1 cellular context compared by ENCODE assay signal in the genomic region with DNA sequence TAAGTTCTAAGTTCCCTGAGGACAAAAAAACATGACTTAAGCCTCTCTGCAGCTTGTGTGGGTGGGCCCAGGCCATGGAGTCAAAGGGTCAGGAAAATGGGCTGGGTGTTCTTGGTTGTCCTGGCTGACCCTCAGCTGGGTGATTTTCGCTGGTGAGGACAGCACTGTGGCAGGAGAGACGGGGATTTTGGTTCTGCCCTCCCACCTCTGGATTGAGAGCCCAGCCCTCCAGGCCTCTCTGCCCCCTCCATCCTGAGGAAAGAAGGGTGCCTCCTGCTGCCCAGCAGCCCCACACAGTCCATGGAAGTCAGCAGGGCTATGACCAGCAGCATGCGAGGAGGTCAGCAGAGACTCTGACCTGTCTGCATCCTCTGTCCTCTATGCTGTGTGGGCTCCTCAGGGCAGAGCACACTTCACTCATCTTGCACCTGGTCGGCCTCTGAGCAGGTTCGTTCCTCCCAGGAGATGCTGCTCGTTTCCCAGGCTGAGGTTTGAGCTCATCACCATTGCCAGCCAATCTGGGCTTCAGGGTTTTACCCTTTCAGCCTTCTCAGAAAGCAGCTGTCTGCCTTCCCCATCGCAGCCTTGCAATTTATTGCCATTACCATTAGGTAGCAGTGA.
A peak's percentile ranks its signal among the peaks of the same experiment; 100 is the strongest.
TF ChIP-seq lines count a peak whose summit lies in the region.

No MANE protein-coding gene starts in this region.

TF ChIP-seq in K562, 482 proteins besides CTCF, POLR2A, EP300 and RAD21:
- TF ChIP-seq POLR2G (IDR thresholded peaks at IDR 0.05; ENCODE audit: low read depth, low read length) (0 out of 2 replicates have a peak, but pooled peaks have one; percentile 42), MLX (CRISPR knock-in tag; conservative IDR thresholded peaks at IDR 0.05) (no peak)
